12 cellular contexts compared by ENCODE assay signal in genomic region chr4:1795304-1796195, GRCh38. TPM values are rescaled to one million over a fixed set of nuclear protein-coding genes. Genes with fewer than 3 reads are reported as not detected.
A peak's percentile ranks its signal among the peaks of the same experiment; 100 is the strongest.
DNase-seq lines count a peak whose midpoint lies in the region; ATAC-seq, FAIRE-seq and TF ChIP-seq lines count a peak whose summit lies in the region.
"Had no signal": no experiment of that assay in that cellular context is flagged by ENCODE, and none has a peak within 500 bp of the region (broad histone marks: within the 10 kb centered on the region; RNA-seq: fewer than 3 reads in every experiment).

No MANE protein-coding gene starts in this region.

- no peak overlapping the region for H2AFZ ChIP-seq in KMS-11 (ENCODE audit: low read depth)

- no peak for FAIRE-seq in A549 (lab: Jason Lieb, UNC)

- TF ChIP-seq RAD21 in A549 (conservative IDR thresholded peaks at IDR 0.05 in 1 of 2, IDR thresholded peaks at IDR 0.05 in 1 of 2) = no peak

- peak overlapping the region in 8 of 10 donors; percentile 22 to 60 (median 32) for H3K4me3 Mint-ChIP-seq in naive thymus-derived CD8-positive, alpha-beta T cell

- H4K20me1 ChIP-seq in KMS-11 (ENCODE audit: insufficient read depth) = no peaks in the 10 kb centered on the region

- no peaks in the 10 kb centered on the region for H3K36me3 Mint-ChIP-seq in naive thymus-derived CD8-positive, alpha-beta T cell
- H3K36me3 Mint-ChIP-seq: CD4-positive, CD25-positive, alpha-beta regulatory T cell had no signal

- no peak for TF ChIP-seq EP300 in A549 (IDR thresholded peaks at IDR 0.05)

- H3K27me3 Mint-ChIP-seq in naive thymus-derived CD8-positive, alpha-beta T cell = peaks cover 2 to 26% (median 12%) of the 10 kb centered on the region in 5 donors

- H3K9ac ChIP-seq in KMS-11 = peak overlapping the region; percentile 96

- TF ChIP-seq CTCF in A549 (IDR thresholded peaks at IDR 0.05) = no peak
- no peak for TF ChIP-seq CTCF in KMS-11 (conservative IDR thresholded peaks at IDR 0.05; ENCODE audit: low read depth, low read length)
- TF ChIP-seq CTCF in epithelial cell of esophagus (IDR thresholded peaks at IDR 0.05; ENCODE audit: insufficient read depth, low read depth, low read length, missing control alignments) = no peak

- peaks cover 26% of the 10 kb centered on the region; the same call in 1 of the 2 replicates for H3K79me2 ChIP-seq in KMS-11 (ENCODE audit: insufficient read depth, low read depth)

- TF ChIP-seq POLR2A in A549 (IDR thresholded peaks at IDR 0.05; ENCODE audit: low read length) = no peak

- WGBS in A549 (ENCODE audit: missing lambda C conversion rate) = 47% methylated on average over 11 of the region's 32 CpGs

- H3K27me3 ChIP-seq in KMS-11 (ENCODE audit: insufficient read depth, low read depth) = peaks cover 6% of the 10 kb centered on the region

- H3K27ac ChIP-seq in A549 (peak overlapping the region; percentile 28 to 91; a peak in 4 of 6 replicates), KMS-11 (peak overlapping the region; percentile 98)
- H3K27ac ChIP-seq: thyroid gland had no signal

- H3K4me2 ChIP-seq in A549 (peak overlapping the region; percentile 92), KMS-11 (peak overlapping the region; percentile 51)

- CTCF ChIA-PET in A549 (lab: Yijun Ruan, JAX) = interaction anchor here (1.0 to 7.8 kb wide), 5 partner anchors 10 to 65 kb away, joined by 3 to 79 read pairs (median 7); no protein-coding TSS in a partner anchor

- POLR2A ChIA-PET in A549 (lab: Yijun Ruan, JAX) = interaction anchor here (0.5 kb wide), 1 partner anchor 40 kb away, joined by 3 read pairs; no protein-coding TSS in a partner anchor
- POLR2A ChIA-PET in naive thymus-derived CD8-positive, alpha-beta T cell (lab: Charles Lee) = interaction anchor here (0.7 to 1.2 kb wide), 2 partner anchors 11 to 733 kb away, joined by 3 to 4 read pairs; no protein-coding TSS in a partner anchor

- H3K27ac Mint-ChIP-seq in naive thymus-derived CD8-positive, alpha-beta T cell = no peak overlapping the region
- H3K27ac Mint-ChIP-seq: CD4-positive, CD25-positive, alpha-beta regulatory T cell had no signal

- peaks cover 0 to 2% (median 0%) of the 10 kb centered on the region in 4 donors for H3K4me1 Mint-ChIP-seq in naive thymus-derived CD8-positive, alpha-beta T cell

- DNase-seq in A549 (ENCODE audit: low read depth in 1 of 2, low spot score in 1 of 2) (no peak), epithelial cell of esophagus (ENCODE audit: low read depth) (no peak), ureter (ENCODE audit: low spot score) (no peak), NK-92 (lab: John Stamatoyannopoulos, UW; ENCODE audit: unreplicated experiment) (no peak), GDM1 (lab: John Stamatoyannopoulos, UW) (no peak), AG20443 (ENCODE audit: low spot score) (no peak)
- no peak for DNase-seq in naive thymus-derived CD8-positive, alpha-beta T cell
- DNase-seq: CD4-positive, CD25-positive, alpha-beta regulatory T cell; NCI-H446 treated with DMSO at 0.1 percent for 48 hours; stimulated activated CD4-positive, alpha-beta T cell treated with anti-CD3 and anti-CD28 coated beads, Interleukin-15, amount 100 ng/mL, for 24 hours; thyroid gland had no signal

- ATAC-seq in A549 = peak in 1 of 2 experiments; percentile 22; a peak in 3 of 6 replicates
- ATAC-seq in naive thymus-derived CD8-positive, alpha-beta T cell = no peak

- H3K4me1 ChIP-seq in A549 (peaks cover 18% of the 10 kb centered on the region), KMS-11 (ENCODE audit: low read depth, poor library complexity, severe bottlenecking) (peaks cover 3% of the 10 kb centered on the region)

- no peaks in the 10 kb centered on the region for H3K9me3 Mint-ChIP-seq in naive thymus-derived CD8-positive, alpha-beta T cell

- H3K4me3 ChIP-seq in A549 = peak overlapping the region; percentile 62
- H3K4me3 ChIP-seq in KMS-11 (IDR thresholded peaks at IDR 0.05; ENCODE audit: insufficient read depth, low read depth, low read length) = no peak overlapping the region
- H3K4me3 ChIP-seq in epithelial cell of esophagus (ENCODE audit: low read length) = peak overlapping the region; percentile 76

- no peaks in the 10 kb centered on the region for H3K9me3 ChIP-seq in A549
- H3K9me3 ChIP-seq: thyroid gland had no signal

- H3K36me3 ChIP-seq in KMS-11 (ENCODE audit: insufficient read depth) = peaks cover 3% of the 10 kb centered on the region; the same call in 1 of the 2 replicates
- H3K36me3 ChIP-seq: thyroid gland had no signal

TF ChIP-seq in A549, 52 proteins besides CTCF, POLR2A, EP300 and RAD21:
- no peak for TF ChIP-seq SREBF2 (IDR thresholded peaks at IDR 0.05)

RNA-seq across cellular contexts. Expression of gene FGFR3, which starts 2.5 kb away (rescaled TPM):
- 1.6 and 1.9 TPM in 2 replicates for polyA plus RNA-seq in A549 (2011; rRNA removed)
- polyA plus RNA-seq in A549 (2012; cell fraction: cytosol; rRNA removed) = 4.4 and 7.0 TPM in 2 replicates
- 25.1 and 29.5 TPM in 2 replicates for polyA plus RNA-seq in A549 (2012; cell fraction: nucleus; rRNA removed)
- 3.8 to 4.8 TPM (median 3.9 TPM) in 3 replicates for polyA plus RNA-seq in A549 (2017; fragmentation: RNase III; extraction: RNeasy Plus Mini Kit Qiagen cat#74134 plus additional on column Dnase treatment)
- polyA minus RNA-seq in A549 (2011; rRNA and poly(A)+ RNA removed) = 1.4 and 1.5 TPM in 2 replicates
- total RNA-seq in naive thymus-derived CD8-positive, alpha-beta T cell = not detected
- polyA plus RNA-seq in naive thymus-derived CD8-positive, alpha-beta T cell = under 1 TPM in 1 of 3 donors, not detected in 2; 0.19 TPM
- 121 TPM for total RNA-seq in ureter
- polyA plus RNA-seq: CD4-positive, CD25-positive, alpha-beta regulatory T cell had no signal

Comparison
In these comparisons a context has a peak if more than half of its experiments do, and no peak if none do; other contexts are left out.
1. RNA of gene FGFR3, which starts 2.5 kb away (total RNA-seq): 121 TPM in ureter (single experiment); not detected in naive thymus-derived CD8-positive, alpha-beta T cell; every median in the first group is over 100 times any median in the second.